ENCODE assay signal across 1 cellular context in the genomic region with DNA sequence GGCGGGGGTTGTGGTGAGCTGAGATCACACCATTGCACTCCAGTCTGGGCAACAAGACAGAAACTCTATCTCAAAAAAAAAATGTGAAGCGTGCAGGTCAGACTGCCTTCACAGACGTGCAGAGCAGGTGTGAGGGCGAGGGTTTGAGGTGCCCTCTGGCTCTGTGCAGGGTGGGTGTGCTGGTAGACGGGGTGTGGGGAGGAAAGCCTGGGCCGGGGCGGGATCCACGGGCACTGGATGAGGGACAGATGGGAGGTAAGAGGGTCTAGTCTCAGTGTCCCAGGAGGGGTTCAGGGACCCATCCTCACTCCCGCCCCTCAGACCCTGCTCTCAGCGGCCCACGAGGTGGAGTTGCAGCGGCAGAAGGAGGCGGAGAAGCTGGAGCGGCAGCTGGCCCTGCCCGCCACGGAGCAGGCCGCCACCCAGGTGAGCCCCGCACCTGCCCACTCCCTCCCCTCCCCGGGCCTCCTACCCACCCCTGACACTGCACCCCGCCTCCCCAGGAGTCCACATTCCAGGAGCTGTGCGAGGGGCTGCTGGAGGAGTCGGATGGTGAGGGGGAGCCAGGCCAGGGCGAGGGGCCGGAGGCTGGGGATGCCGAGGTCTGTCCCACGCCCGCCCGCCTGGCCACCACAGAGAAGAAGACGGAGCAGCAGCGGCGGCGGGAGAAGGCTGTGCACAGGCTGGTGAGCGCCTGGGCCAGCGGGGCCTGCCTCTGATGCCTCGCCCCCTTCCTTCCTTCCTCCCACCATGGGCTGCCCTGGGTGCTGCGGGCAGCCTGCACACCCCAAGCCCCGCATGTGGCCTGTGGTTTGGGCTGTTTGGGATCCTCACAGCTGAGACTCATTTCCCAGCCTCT.
TF ChIP-seq lines count a peak whose summit lies in the region.

No MANE protein-coding gene starts in this region.

TF ChIP-seq in HepG2, 621 proteins besides CTCF, POLR2A, EP300 and RAD21:
- TF ChIP-seq ZNF644 (CRISPR knock-in tag; IDR thresholded peaks at IDR 0.05; ENCODE audit: low read depth) (no peak), CC2D1A (CRISPR knock-in tag; IDR thresholded peaks at IDR 0.05) (no peak), NR2F2 (IDR thresholded peaks at IDR 0.05; ENCODE audit: borderline replicate concordance, low read depth) (no peak), ZNF879 (CRISPR knock-in tag; IDR thresholded peaks at IDR 0.05) (no peak), SRSF1 (optimal IDR thresholded peaks at IDR 0.05; ENCODE audit: low read depth, low read length) (no peak), AGO2 (optimal IDR thresholded peaks at IDR 0.05; ENCODE audit: low read depth, low read length) (peak; percentile 3), SSRP1 (CRISPR knock-in tag; IDR thresholded peaks at IDR 0.05) (no peak), ZNF441 (CRISPR knock-in tag; IDR thresholded peaks at IDR 0.05; ENCODE audit: borderline replicate concordance) (no peak), STAT5B (CRISPR knock-in tag; IDR thresholded peaks at IDR 0.05) (no peak), SOX5 (CRISPR knock-in tag; IDR thresholded peaks at IDR 0.05; ENCODE audit: borderline replicate concordance) (no peak), RBFOX2 (IDR thresholded peaks at IDR 0.05; ENCODE audit: low read depth, low read length) (peak; percentile 57), ZNF572 (CRISPR knock-in tag; IDR thresholded peaks at IDR 0.05) (no peak), ZNF775 (CRISPR knock-in tag; IDR thresholded peaks at IDR 0.05; ENCODE audit: borderline replicate concordance) (no peak)
- TF ChIP-seq, protein P1, sequence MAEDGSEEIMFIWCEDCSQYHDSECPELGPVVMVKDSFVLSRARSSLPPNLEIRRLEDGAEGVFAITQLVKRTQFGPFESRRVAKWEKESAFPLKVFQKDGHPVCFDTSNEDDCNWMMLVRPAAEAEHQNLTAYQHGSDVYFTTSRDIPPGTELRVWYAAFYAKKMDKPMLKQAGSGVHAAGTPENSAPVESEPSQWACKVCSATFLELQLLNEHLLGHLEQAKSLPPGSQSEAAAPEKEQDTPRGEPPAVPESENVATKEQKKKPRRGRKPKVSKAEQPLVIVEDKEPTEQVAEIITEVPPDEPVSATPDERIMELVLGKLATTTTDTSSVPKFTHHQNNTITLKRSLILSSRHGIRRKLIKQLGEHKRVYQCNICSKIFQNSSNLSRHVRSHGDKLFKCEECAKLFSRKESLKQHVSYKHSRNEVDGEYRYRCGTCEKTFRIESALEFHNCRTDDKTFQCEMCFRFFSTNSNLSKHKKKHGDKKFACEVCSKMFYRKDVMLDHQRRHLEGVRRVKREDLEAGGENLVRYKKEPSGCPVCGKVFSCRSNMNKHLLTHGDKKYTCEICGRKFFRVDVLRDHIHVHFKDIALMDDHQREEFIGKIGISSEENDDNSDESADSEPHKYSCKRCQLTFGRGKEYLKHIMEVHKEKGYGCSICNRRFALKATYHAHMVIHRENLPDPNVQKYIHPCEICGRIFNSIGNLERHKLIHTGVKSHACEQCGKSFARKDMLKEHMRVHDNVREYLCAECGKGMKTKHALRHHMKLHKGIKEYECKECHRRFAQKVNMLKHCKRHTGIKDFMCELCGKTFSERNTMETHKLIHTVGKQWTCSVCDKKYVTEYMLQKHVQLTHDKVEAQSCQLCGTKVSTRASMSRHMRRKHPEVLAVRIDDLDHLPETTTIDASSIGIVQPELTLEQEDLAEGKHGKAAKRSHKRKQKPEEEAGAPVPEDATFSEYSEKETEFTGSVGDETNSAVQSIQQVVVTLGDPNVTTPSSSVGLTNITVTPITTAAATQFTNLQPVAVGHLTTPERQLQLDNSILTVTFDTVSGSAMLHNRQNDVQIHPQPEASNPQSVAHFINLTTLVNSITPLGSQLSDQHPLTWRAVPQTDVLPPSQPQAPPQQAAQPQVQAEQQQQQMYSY (CRISPR knock-in tag; IDR thresholded peaks at IDR 0.05) = no peak
- TF ChIP-seq, protein P2, sequence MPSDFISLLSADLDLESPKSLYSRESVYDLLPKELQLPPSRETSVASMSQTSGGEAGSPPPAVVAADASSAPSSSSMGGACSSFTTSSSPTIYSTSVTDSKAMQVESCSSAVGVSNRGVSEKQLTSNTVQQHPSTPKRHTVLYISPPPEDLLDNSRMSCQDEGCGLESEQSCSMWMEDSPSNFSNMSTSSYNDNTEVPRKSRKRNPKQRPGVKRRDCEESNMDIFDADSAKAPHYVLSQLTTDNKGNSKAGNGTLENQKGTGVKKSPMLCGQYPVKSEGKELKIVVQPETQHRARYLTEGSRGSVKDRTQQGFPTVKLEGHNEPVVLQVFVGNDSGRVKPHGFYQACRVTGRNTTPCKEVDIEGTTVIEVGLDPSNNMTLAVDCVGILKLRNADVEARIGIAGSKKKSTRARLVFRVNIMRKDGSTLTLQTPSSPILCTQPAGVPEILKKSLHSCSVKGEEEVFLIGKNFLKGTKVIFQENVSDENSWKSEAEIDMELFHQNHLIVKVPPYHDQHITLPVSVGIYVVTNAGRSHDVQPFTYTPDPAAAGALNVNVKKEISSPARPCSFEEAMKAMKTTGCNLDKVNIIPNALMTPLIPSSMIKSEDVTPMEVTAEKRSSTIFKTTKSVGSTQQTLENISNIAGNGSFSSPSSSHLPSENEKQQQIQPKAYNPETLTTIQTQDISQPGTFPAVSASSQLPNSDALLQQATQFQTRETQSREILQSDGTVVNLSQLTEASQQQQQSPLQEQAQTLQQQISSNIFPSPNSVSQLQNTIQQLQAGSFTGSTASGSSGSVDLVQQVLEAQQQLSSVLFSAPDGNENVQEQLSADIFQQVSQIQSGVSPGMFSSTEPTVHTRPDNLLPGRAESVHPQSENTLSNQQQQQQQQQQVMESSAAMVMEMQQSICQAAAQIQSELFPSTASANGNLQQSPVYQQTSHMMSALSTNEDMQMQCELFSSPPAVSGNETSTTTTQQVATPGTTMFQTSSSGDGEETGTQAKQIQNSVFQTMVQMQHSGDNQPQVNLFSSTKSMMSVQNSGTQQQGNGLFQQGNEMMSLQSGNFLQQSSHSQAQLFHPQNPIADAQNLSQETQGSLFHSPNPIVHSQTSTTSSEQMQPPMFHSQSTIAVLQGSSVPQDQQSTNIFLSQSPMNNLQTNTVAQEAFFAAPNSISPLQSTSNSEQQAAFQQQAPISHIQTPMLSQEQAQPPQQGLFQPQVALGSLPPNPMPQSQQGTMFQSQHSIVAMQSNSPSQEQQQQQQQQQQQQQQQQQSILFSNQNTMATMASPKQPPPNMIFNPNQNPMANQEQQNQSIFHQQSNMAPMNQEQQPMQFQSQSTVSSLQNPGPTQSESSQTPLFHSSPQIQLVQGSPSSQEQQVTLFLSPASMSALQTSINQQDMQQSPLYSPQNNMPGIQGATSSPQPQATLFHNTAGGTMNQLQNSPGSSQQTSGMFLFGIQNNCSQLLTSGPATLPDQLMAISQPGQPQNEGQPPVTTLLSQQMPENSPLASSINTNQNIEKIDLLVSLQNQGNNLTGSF (CRISPR knock-in tag; IDR thresholded peaks at IDR 0.05) = no peak
- TF ChIP-seq, protein P3, sequence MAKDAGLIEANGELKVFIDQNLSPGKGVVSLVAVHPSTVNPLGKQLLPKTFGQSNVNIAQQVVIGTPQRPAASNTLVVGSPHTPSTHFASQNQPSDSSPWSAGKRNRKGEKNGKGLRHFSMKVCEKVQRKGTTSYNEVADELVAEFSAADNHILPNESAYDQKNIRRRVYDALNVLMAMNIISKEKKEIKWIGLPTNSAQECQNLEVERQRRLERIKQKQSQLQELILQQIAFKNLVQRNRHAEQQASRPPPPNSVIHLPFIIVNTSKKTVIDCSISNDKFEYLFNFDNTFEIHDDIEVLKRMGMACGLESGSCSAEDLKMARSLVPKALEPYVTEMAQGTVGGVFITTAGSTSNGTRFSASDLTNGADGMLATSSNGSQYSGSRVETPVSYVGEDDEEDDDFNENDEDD (CRISPR knock-in tag; IDR thresholded peaks at IDR 0.05; ENCODE audit: borderline replicate concordance) = no peak
- TF ChIP-seq, protein P4, sequence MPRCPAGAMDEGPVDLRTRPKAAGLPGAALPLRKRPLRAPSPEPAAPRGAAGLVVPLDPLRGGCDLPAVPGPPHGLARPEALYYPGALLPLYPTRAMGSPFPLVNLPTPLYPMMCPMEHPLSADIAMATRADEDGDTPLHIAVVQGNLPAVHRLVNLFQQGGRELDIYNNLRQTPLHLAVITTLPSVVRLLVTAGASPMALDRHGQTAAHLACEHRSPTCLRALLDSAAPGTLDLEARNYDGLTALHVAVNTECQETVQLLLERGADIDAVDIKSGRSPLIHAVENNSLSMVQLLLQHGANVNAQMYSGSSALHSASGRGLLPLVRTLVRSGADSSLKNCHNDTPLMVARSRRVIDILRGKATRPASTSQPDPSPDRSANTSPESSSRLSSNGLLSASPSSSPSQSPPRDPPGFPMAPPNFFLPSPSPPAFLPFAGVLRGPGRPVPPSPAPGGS (CRISPR knock-in tag; IDR thresholded peaks at IDR 0.05) = no peak
- TF ChIP-seq, protein P5, sequence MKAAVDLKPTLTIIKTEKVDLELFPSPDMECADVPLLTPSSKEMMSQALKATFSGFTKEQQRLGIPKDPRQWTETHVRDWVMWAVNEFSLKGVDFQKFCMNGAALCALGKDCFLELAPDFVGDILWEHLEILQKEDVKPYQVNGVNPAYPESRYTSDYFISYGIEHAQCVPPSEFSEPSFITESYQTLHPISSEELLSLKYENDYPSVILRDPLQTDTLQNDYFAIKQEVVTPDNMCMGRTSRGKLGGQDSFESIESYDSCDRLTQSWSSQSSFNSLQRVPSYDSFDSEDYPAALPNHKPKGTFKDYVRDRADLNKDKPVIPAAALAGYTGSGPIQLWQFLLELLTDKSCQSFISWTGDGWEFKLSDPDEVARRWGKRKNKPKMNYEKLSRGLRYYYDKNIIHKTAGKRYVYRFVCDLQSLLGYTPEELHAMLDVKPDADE (CRISPR knock-in tag; IDR thresholded peaks at IDR 0.05) = no peak
